In genomic region chr20:51767867-51768758, GRCh38 we compare ENCODE assay signal across 8 cellular contexts. TPM values are rescaled to one million over a fixed set of nuclear protein-coding genes. Genes with fewer than 3 reads are reported as not detected.
DNase-seq lines count a peak whose midpoint lies in the region; ATAC-seq and TF ChIP-seq lines count a peak whose summit lies in the region.

TSS of gene ATP9A (minus strand) at chr20:51768390. CDS start at chr20:51768369, 21 bp downstream.

- H4K20me1 ChIP-seq in neural progenitor cell (ENCODE audit: low read depth): no peaks in the 10 kb centered on the region

- H3K4me2 ChIP-seq in neural progenitor cell: peak within 1 kb of the TSS; percentile 86

- H3K4me3 ChIP-seq in neural progenitor cell: peak within 1 kb of the TSS; percentile 83

- H3K4me3 Mint-ChIP-seq in activated CD4-positive, alpha-beta T cell treated with anti-CD3 and anti-CD28 coated beads, Interleukin-2, amount 10 ng/mL, durations not matched to agents 7 days and 5 days: peak within 1 kb of the TSS; percentile 56
- peak within 1 kb of the TSS; percentile 57 for H3K4me3 Mint-ChIP-seq in activated CD8-positive, alpha-beta T cell treated with anti-CD3 and anti-CD28 coated beads for 36 hours
- peak within 1 kb of the TSS; percentile 91 for H3K4me3 Mint-ChIP-seq in neural progenitor cell

- no peak within 1 kb of the TSS for H3K27ac Mint-ChIP-seq in activated CD4-positive, alpha-beta T cell treated with anti-CD3 and anti-CD28 coated beads, Interleukin-2, amount 10 ng/mL, durations not matched to agents 7 days and 5 days
- H3K27ac Mint-ChIP-seq in activated CD8-positive, alpha-beta T cell treated with anti-CD3 and anti-CD28 coated beads for 36 hours: no peak within 1 kb of the TSS
- H3K27ac Mint-ChIP-seq in neural progenitor cell: peak within 1 kb of the TSS; percentile 69

- ATAC-seq in activated CD8-positive, alpha-beta T cell treated with anti-CD3 and anti-CD28 coated beads for 36 hours: no peak
- ATAC-seq in GM18498 (IDR thresholded peaks at IDR 0.05; ENCODE audit: unreplicated experiment): no peak
- ATAC-seq in HG03175 (IDR thresholded peaks at IDR 0.05; ENCODE audit: unreplicated experiment): no peak

- CTCF ChIA-PET in activated CD4-positive, alpha-beta T cell treated with anti-CD3 and anti-CD28 coated beads, Interleukin-2, amount 10 ng/mL, durations not matched to agents 7 days and 5 days (lab: Charles Lee): interaction anchor here (1.7 kb wide), 1 partner anchor 37 kb away, joined by 3 read pairs; no protein-coding TSS in a partner anchor
- CTCF ChIA-PET in activated CD8-positive, alpha-beta T cell treated with anti-CD3 and anti-CD28 coated beads for 36 hours (lab: Charles Lee): interaction anchor here (0.9 to 1.3 kb wide), 2 partner anchors 32 to 67 kb away, joined by 3 to 4 read pairs; no protein-coding TSS in a partner anchor

- no peaks in the 10 kb centered on the region for H3K36me3 ChIP-seq in neural progenitor cell

- peaks cover 48% of the 10 kb centered on the region for H3F3A ChIP-seq in neural progenitor cell (ENCODE audit: low read depth)

- no peaks in the 10 kb centered on the region for H3K27me3 ChIP-seq in neural progenitor cell

- no peak for DNase-seq in activated CD4-positive, alpha-beta T cell treated with anti-CD3 and anti-CD28 coated beads, Interleukin-2, amount 10 ng/mL, durations not matched to agents 7 days and 5 days
- no peak for DNase-seq in activated CD4-positive, alpha-beta T cell treated with anti-CD3 and anti-CD28 coated beads, Interleukin-2, amount 50 U/mL, for 1 hour
- DNase-seq in activated CD8-positive, alpha-beta T cell treated with anti-CD3 and anti-CD28 coated beads for 36 hours: peak; percentile 8
- DNase-seq in glomerular endothelial cell (ENCODE audit: extremely low read depth, low read depth, low spot score): no peak
- DNase-seq in neural progenitor cell (ENCODE audit: low spot score): peak; percentile 76
- DNase-seq in GM19240 (ENCODE audit: insufficient read length, low spot score): no peak

- no peaks in the 10 kb centered on the region for H3K9me3 Mint-ChIP-seq in activated CD4-positive, alpha-beta T cell treated with anti-CD3 and anti-CD28 coated beads, Interleukin-2, amount 10 ng/mL, durations not matched to agents 7 days and 5 days
- no peaks in the 10 kb centered on the region for H3K9me3 Mint-ChIP-seq in activated CD8-positive, alpha-beta T cell treated with anti-CD3 and anti-CD28 coated beads for 36 hours
- peaks cover 2% of the 10 kb centered on the region for H3K9me3 Mint-ChIP-seq in neural progenitor cell

- TF ChIP-seq CTCF in activated CD8-positive, alpha-beta T cell treated with anti-CD3 and anti-CD28 coated beads for 36 hours (IDR thresholded peaks at IDR 0.05): no peak
- TF ChIP-seq CTCF in neural progenitor cell (IDR thresholded peaks at IDR 0.05): no peak

- H3K4me1 Mint-ChIP-seq in activated CD4-positive, alpha-beta T cell treated with anti-CD3 and anti-CD28 coated beads, Interleukin-2, amount 10 ng/mL, durations not matched to agents 7 days and 5 days: peaks cover 8% of the 10 kb centered on the region
- H3K4me1 Mint-ChIP-seq in activated CD8-positive, alpha-beta T cell treated with anti-CD3 and anti-CD28 coated beads for 36 hours (ENCODE audit: low read depth): peaks cover 10% of the 10 kb centered on the region
- peaks cover 7% of the 10 kb centered on the region for H3K4me1 Mint-ChIP-seq in neural progenitor cell

- intact Hi-C loops in activated CD8-positive, alpha-beta T cell treated with anti-CD3 and anti-CD28 coated beads for 36 hours (cut with micrococcal nuclease): no loop called here

- peaks cover 40% of the 10 kb centered on the region for H3K27me3 Mint-ChIP-seq in activated CD4-positive, alpha-beta T cell treated with anti-CD3 and anti-CD28 coated beads, Interleukin-2, amount 10 ng/mL, durations not matched to agents 7 days and 5 days
- peaks cover 29% of the 10 kb centered on the region for H3K27me3 Mint-ChIP-seq in activated CD8-positive, alpha-beta T cell treated with anti-CD3 and anti-CD28 coated beads for 36 hours
- H3K27me3 Mint-ChIP-seq in neural progenitor cell (ENCODE audit: insufficient read depth, low read depth): peaks cover 9% of the 10 kb centered on the region

- H3K9me3 ChIP-seq in neural progenitor cell (ENCODE audit: low read depth): no peaks in the 10 kb centered on the region

- POLR2A ChIA-PET in activated CD4-positive, alpha-beta T cell treated with anti-CD3 and anti-CD28 coated beads, Interleukin-2, amount 10 ng/mL, durations not matched to agents 7 days and 5 days (lab: Charles Lee): no interaction called here
- POLR2A ChIA-PET in activated CD8-positive, alpha-beta T cell treated with anti-CD3 and anti-CD28 coated beads for 36 hours (lab: Charles Lee): no interaction called here

- H3K27ac ChIP-seq in neural progenitor cell: no peak within 1 kb of the TSS

- H3K79me2 ChIP-seq in neural progenitor cell (ENCODE audit: low read depth): peaks cover 31% of the 10 kb centered on the region

- peak within 1 kb of the TSS; percentile 77 for H2AFZ ChIP-seq in neural progenitor cell (replicated peaks)

- H3K4me1 ChIP-seq in neural progenitor cell: peaks cover 5% of the 10 kb centered on the region

- peak within 1 kb of the TSS; percentile 55 for H3K9ac ChIP-seq in neural progenitor cell

- no peaks in the 10 kb centered on the region for H3K36me3 Mint-ChIP-seq in activated CD4-positive, alpha-beta T cell treated with anti-CD3 and anti-CD28 coated beads, Interleukin-2, amount 10 ng/mL, durations not matched to agents 7 days and 5 days (ENCODE audit: low read depth)
- no peaks in the 10 kb centered on the region for H3K36me3 Mint-ChIP-seq in activated CD8-positive, alpha-beta T cell treated with anti-CD3 and anti-CD28 coated beads for 36 hours (ENCODE audit: low read depth)
- peaks cover 3% of the 10 kb centered on the region for H3K36me3 Mint-ChIP-seq in neural progenitor cell

RNA-seq across cellular contexts. Expression of gene ATP9A, which starts in this region (rescaled TPM):
- total RNA-seq in activated CD4-positive, alpha-beta T cell treated with anti-CD3 and anti-CD28 coated beads, Interleukin-2, amount 10 ng/mL, durations not matched to agents 7 days and 5 days: under 1 TPM; 0.21 to 0.50 TPM
- under 1 TPM; 0.58 to 0.65 TPM for total RNA-seq in activated CD8-positive, alpha-beta T cell treated with anti-CD3 and anti-CD28 coated beads for 36 hours
- total RNA-seq in glomerular endothelial cell (48.8 and 57.0 TPM in 2 replicates), neural progenitor cell (ENCODE audit: low replicate concordance) (17.6 and 18.2 TPM in 2 replicates)

Comparison
In these comparisons a context has a peak if more than half of its experiments do, and no peak if none do; other contexts are left out.
1. RNA of gene ATP9A (total RNA-seq): 48.8 to 57.0 TPM in glomerular endothelial cell and 17.6 to 18.2 TPM in neural progenitor cell; 0.58 to 0.65 TPM in activated CD8-positive, alpha-beta T cell treated with anti-CD3 and anti-CD28 coated beads for 36 hours and 0.21 to 0.50 TPM in activated CD4-positive, alpha-beta T cell treated with anti-CD3 and anti-CD28 coated beads, Interleukin-2, amount 10 ng/mL, durations not matched to agents 7 days and 5 days; every median in the first group is over 10 times any median in the second.
2. Peak in DNase-seq in activated CD8-positive, alpha-beta T cell treated with anti-CD3 and anti-CD28 coated beads for 36 hours; RNA of the gene not detected or under 1 TPM.
3. Peak in every context shown above with its lines, with median percentiles within 50 percentile points of each other: H3K4me3 Mint-ChIP-seq.